Comparison of ENCODE assay signal across 12 cellular contexts in the genomic region with DNA sequence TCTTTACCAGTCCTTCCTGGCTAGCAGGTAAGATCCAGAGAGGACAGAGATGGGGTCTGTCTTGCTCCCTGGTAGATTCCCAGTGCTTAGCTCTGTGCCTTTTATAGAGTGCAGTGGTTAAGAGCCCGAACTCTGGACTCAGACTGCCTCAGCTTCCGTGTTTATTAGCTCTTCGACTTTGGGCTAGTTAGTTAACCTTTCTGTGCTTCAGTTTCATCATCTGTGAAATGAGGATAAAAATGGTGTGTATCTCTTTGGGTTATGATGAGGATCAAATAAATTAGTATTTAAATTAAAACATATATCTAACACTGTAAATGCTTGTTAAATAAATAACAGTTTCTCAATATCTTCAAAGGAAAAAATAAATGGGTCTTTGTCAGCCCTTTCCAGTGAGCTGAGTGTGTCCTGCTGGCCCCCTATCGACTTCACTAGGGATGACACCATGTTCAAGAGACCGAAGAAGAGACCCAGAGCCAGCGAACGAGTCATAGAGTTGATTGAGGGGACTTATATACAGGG. TPM values are rescaled to one million over a fixed set of nuclear protein-coding genes. Genes with fewer than 3 reads are reported as not detected.
A peak's percentile ranks its signal among the peaks of the same experiment; 100 is the strongest.
DNase-seq lines count a peak whose midpoint lies in the region; ATAC-seq and TF ChIP-seq lines count a peak whose summit lies in the region.
"Had no signal": no experiment of that assay in that cellular context is flagged by ENCODE, and none has a peak within 500 bp of the region (broad histone marks: within the 10 kb centered on the region; RNA-seq: fewer than 3 reads in every experiment).

No MANE protein-coding gene starts in this region.

- H3K27me3 ChIP-seq in OCI-LY1 (ENCODE audit: insufficient read depth, low read length), result no peaks in the 10 kb centered on the region
- H3K27me3 ChIP-seq: vagina had no signal

- no peak overlapping the region for H3K27ac Mint-ChIP-seq in activated naive CD8-positive, alpha-beta T cell treated with anti-CD3 and anti-CD28 coated beads for 36 hours
- no peak overlapping the region for H3K27ac Mint-ChIP-seq in activated naive CD8-positive, alpha-beta T cell treated with anti-CD3 and anti-CD28 coated beads, Interleukin-2, amount 50 U/mL, for 24 hours

- H3K4me3 Mint-ChIP-seq in activated naive CD8-positive, alpha-beta T cell treated with anti-CD3 and anti-CD28 coated beads for 36 hours, result no peak overlapping the region
- no peak overlapping the region for H3K4me3 Mint-ChIP-seq in activated naive CD8-positive, alpha-beta T cell treated with anti-CD3 and anti-CD28 coated beads, Interleukin-2, amount 50 U/mL, for 24 hours

- no peaks in the 10 kb centered on the region for H3K9me3 ChIP-seq in OCI-LY1 (ENCODE audit: low read length)
- H3K9me3 ChIP-seq: vagina had no signal

- no peaks in the 10 kb centered on the region for H3K79me2 ChIP-seq in OCI-LY1 (ENCODE audit: insufficient read depth, low read length)

- H3F3A ChIP-seq in OCI-LY1 (ENCODE audit: insufficient read depth, low read length), result no peaks in the 10 kb centered on the region

- H3K4me3 ChIP-seq in OCI-LY1 (ENCODE audit: low read depth, low read length, poor library complexity, severe bottlenecking) (no peak overlapping the region), fibroblast of mammary gland (ENCODE audit: control insufficient read depth, low read depth, low read length) (no peak overlapping the region)
- H3K4me3 ChIP-seq: coronary artery, vagina had no signal

- H3K4me1 Mint-ChIP-seq in activated naive CD8-positive, alpha-beta T cell treated with anti-CD3 and anti-CD28 coated beads for 36 hours, result peaks cover 73% of the 10 kb centered on the region
- H3K4me1 Mint-ChIP-seq in activated naive CD8-positive, alpha-beta T cell treated with anti-CD3 and anti-CD28 coated beads, Interleukin-2, amount 50 U/mL, for 24 hours, result peaks cover 80% of the 10 kb centered on the region

- H3K4me2 ChIP-seq in OCI-LY1 (ENCODE audit: low read length), result no peak overlapping the region

- H4K20me1 ChIP-seq in OCI-LY1 (ENCODE audit: insufficient read depth, low read length), result no peaks in the 10 kb centered on the region

- H3K36me3 ChIP-seq in OCI-LY1 (ENCODE audit: insufficient read depth, low read length), result no peaks in the 10 kb centered on the region
- H3K36me3 ChIP-seq: vagina had no signal

- H3K4me1 ChIP-seq in OCI-LY1 (ENCODE audit: insufficient read depth, low read length, severe bottlenecking), result no peaks in the 10 kb centered on the region

- no peak overlapping the region for H3K27ac ChIP-seq in OCI-LY1 (ENCODE audit: low read depth, low read length, poor library complexity, severe bottlenecking)
- H3K27ac ChIP-seq: coronary artery, vagina had no signal

- peaks cover 60% of the 10 kb centered on the region for H3K36me3 Mint-ChIP-seq in activated naive CD8-positive, alpha-beta T cell treated with anti-CD3 and anti-CD28 coated beads for 36 hours
- H3K36me3 Mint-ChIP-seq in activated naive CD8-positive, alpha-beta T cell treated with anti-CD3 and anti-CD28 coated beads, Interleukin-2, amount 50 U/mL, for 24 hours (ENCODE audit: low read depth), result peaks cover 23% of the 10 kb centered on the region

- TF ChIP-seq CTCF in OCI-LY1 (IDR thresholded peaks at IDR 0.05; ENCODE audit: low read length), result peak; percentile 46
- peak; percentile 25 for TF ChIP-seq CTCF in fibroblast of mammary gland (conservative IDR thresholded peaks at IDR 0.05; ENCODE audit: control insufficient read depth, insufficient read depth, low read depth, low read length)

- H3K9ac ChIP-seq in OCI-LY1 (ENCODE audit: low read length), result no peak overlapping the region

- ATAC-seq in activated naive CD8-positive, alpha-beta T cell treated with anti-CD3 and anti-CD28 coated beads, Interleukin-2, amount 50 U/mL, for 24 hours, result no peak
- no peak for ATAC-seq in HG03439 (IDR thresholded peaks at IDR 0.05; ENCODE audit: unreplicated experiment)
- ATAC-seq in GM19324 (IDR thresholded peaks at IDR 0.05; ENCODE audit: low FRiP score, unreplicated experiment), result no peak

- H3K9me2 ChIP-seq in OCI-LY1 (ENCODE audit: low read depth, low read length), result no peaks in the 10 kb centered on the region

- DNase-seq in activated naive CD8-positive, alpha-beta T cell treated with anti-CD3 and anti-CD28 coated beads for 36 hours, result peak; percentile 6
- DNase-seq in activated naive CD8-positive, alpha-beta T cell treated with anti-CD3 and anti-CD28 coated beads, Interleukin-2, amount 50 U/mL, for 24 hours, result no peak
- DNase-seq in fibroblast of mammary gland (ENCODE audit: low read depth) (peak; percentile 30), CD1c-positive myeloid dendritic cell (ENCODE audit: extremely low spot score) (no peak)
- DNase-seq in stimulated activated CD8-positive, alpha-beta memory T cell treated with anti-CD3 and anti-CD28 coated beads, Interleukin-4, amount 100 ng/mL, for 48 hours, result peak; percentile 31
- DNase-seq: NCI-H345, occipital lobe had no signal

- peaks cover 11% of the 10 kb centered on the region for H3K9me3 Mint-ChIP-seq in activated naive CD8-positive, alpha-beta T cell treated with anti-CD3 and anti-CD28 coated beads for 36 hours
- H3K9me3 Mint-ChIP-seq in activated naive CD8-positive, alpha-beta T cell treated with anti-CD3 and anti-CD28 coated beads, Interleukin-2, amount 50 U/mL, for 24 hours, result peaks cover 9% of the 10 kb centered on the region

- H3K27me3 Mint-ChIP-seq in activated naive CD8-positive, alpha-beta T cell treated with anti-CD3 and anti-CD28 coated beads for 36 hours, result no peaks in the 10 kb centered on the region
- H3K27me3 Mint-ChIP-seq in activated naive CD8-positive, alpha-beta T cell treated with anti-CD3 and anti-CD28 coated beads, Interleukin-2, amount 50 U/mL, for 24 hours, result no peaks in the 10 kb centered on the region

- no peak overlapping the region for H2AFZ ChIP-seq in OCI-LY1 (ENCODE audit: low read length)

RNA-seq across cellular contexts. Expression of gene CERS6, which starts 38.2 kb away (rescaled TPM):
- total RNA-seq in activated naive CD8-positive, alpha-beta T cell treated with anti-CD3 and anti-CD28 coated beads for 36 hours, result 10 to 100 TPM; 20.6 to 21.3 TPM

Comparison
In these comparisons a context has a peak if more than half of its experiments do, and no peak if none do; other contexts are left out.
1. DNase-seq: peak in activated naive CD8-positive, alpha-beta T cell treated with anti-CD3 and anti-CD28 coated beads for 36 hours (single experiment), fibroblast of mammary gland (single experiment) and stimulated activated CD8-positive, alpha-beta memory T cell treated with anti-CD3 and anti-CD28 coated beads, Interleukin-4, amount 100 ng/mL, for 48 hours (single experiment); none in activated naive CD8-positive, alpha-beta T cell treated with anti-CD3 and anti-CD28 coated beads, Interleukin-2, amount 50 U/mL, for 24 hours (single experiment) and CD1c-positive myeloid dendritic cell (single experiment).